Comparison of ENCODE assay signal across 20 cellular contexts in genomic region chr1:157307491-157307890, GRCh38.
DNase-seq lines count a peak whose midpoint lies in the region; ATAC-seq and TF ChIP-seq lines count a peak whose summit lies in the region.
"Had no signal": no experiment of that assay in that cellular context is flagged by ENCODE, and none has a peak within 500 bp of the region (broad histone marks: within the 10 kb centered on the region; RNA-seq: fewer than 3 reads in every experiment).

No MANE protein-coding gene starts in this region.

- WGBS in heart right ventricle, 2 donors, result 0 to 29% methylated on average over 1 of the region's 1 CpG

- no peak overlapping the region for H3K4me3 Mint-ChIP-seq in stimulated activated memory B cell treated with anti-CD40 and anti-IgM and Interleukin-4, amounts not matched to agents 10 μg/mL and 1 μg/mL and 100 μg/mL, for 72 hours
- H3K4me3 Mint-ChIP-seq: activated naive CD8-positive, alpha-beta T cell treated with anti-CD3 and anti-CD28 coated beads, Interleukin-2, amount 50 U/mL, for 24 hours had no signal

- peaks cover 0 to 30% (median 19%) of the 10 kb centered on the region in 7 donors for H3K27me3 ChIP-seq in heart right ventricle
- H3K27me3 ChIP-seq: BLaER1 treated with 17β-estradiol and CSF1 and Interleukin-3, amounts not matched to agents 10 nM and 100 nM had no signal

- no peaks in the 10 kb centered on the region for H3K4me1 ChIP-seq in heart right ventricle

- no peak for TF ChIP-seq CTCF in heart right ventricle (IDR thresholded peaks at IDR 0.05)

- no peak overlapping the region for H3K27ac Mint-ChIP-seq in stimulated activated memory B cell treated with anti-CD40 and anti-IgM and Interleukin-4, amounts not matched to agents 10 μg/mL and 1 μg/mL and 100 μg/mL, for 72 hours
- H3K27ac Mint-ChIP-seq: activated naive CD8-positive, alpha-beta T cell treated with anti-CD3 and anti-CD28 coated beads, Interleukin-2, amount 50 U/mL, for 24 hours had no signal

- H3K27ac ChIP-seq in heart right ventricle, result no peak overlapping the region
- H3K27ac ChIP-seq: 22Rv1; BLaER1 treated with 17β-estradiol and CSF1 and Interleukin-3, amounts not matched to agents 10 nM and 100 nM had no signal

- peak; percentile 23 for DNase-seq in DMS53 (lab: John Stamatoyannopoulos, UW)
- DNase-seq in DMS53 treated with DMSO at 0.1 percent for 48 hours (lab: John Stamatoyannopoulos, UW; ENCODE audit: unreplicated experiment), result no peak
- DNase-seq in NCI-H2081 treated with DMSO at 0.1 percent for 48 hours (lab: John Stamatoyannopoulos, UW), result no peak
- DNase-seq in heart right ventricle, result no peak
- DNase-seq: activated CD4-positive, alpha-beta T cell treated with anti-CD3 and anti-CD28 coated beads, Interleukin-2, amount 50 U/mL, for 4 hours; activated naive CD8-positive, alpha-beta T cell treated with anti-CD3 and anti-CD28 coated beads, Interleukin-2, amount 50 U/mL, for 24 hours; central memory CD4-positive, alpha-beta T cell; DMS79; HCEC 1CT; left ventricle myocardium superior; NCI-H1105 treated with DMSO at 0.1 percent for 48 hours; NCI-H446; PC-3 had no signal

- no peaks in the 10 kb centered on the region for H3K36me3 ChIP-seq in heart right ventricle
- H3K36me3 ChIP-seq: BLaER1 treated with 17β-estradiol and CSF1 and Interleukin-3, amounts not matched to agents 10 nM and 100 nM had no signal

- peaks cover 28% of the 10 kb centered on the region for H3K4me1 Mint-ChIP-seq in stimulated activated memory B cell treated with anti-CD40 and anti-IgM and Interleukin-4, amounts not matched to agents 10 μg/mL and 1 μg/mL and 100 μg/mL, for 72 hours
- H3K4me1 Mint-ChIP-seq: activated naive CD8-positive, alpha-beta T cell treated with anti-CD3 and anti-CD28 coated beads, Interleukin-2, amount 50 U/mL, for 24 hours had no signal

- no peaks in the 10 kb centered on the region for H3K9me3 Mint-ChIP-seq in stimulated activated memory B cell treated with anti-CD40 and anti-IgM and Interleukin-4, amounts not matched to agents 10 μg/mL and 1 μg/mL and 100 μg/mL, for 72 hours
- H3K9me3 Mint-ChIP-seq: activated naive CD8-positive, alpha-beta T cell treated with anti-CD3 and anti-CD28 coated beads, Interleukin-2, amount 50 U/mL, for 24 hours had no signal

- peaks cover 38% of the 10 kb centered on the region for H3K27me3 Mint-ChIP-seq in stimulated activated memory B cell treated with anti-CD40 and anti-IgM and Interleukin-4, amounts not matched to agents 10 μg/mL and 1 μg/mL and 100 μg/mL, for 72 hours

- intact Hi-C loops in heart right ventricle (cut with DNase I), result no loop called here

- ATAC-seq in GM21825 (IDR thresholded peaks at IDR 0.05; ENCODE audit: unreplicated experiment), result peak; percentile 58
- ATAC-seq in HG03342 (IDR thresholded peaks at IDR 0.05; ENCODE audit: unreplicated experiment), result peak; percentile 60
- peak; percentile 86 for ATAC-seq in stimulated activated memory B cell treated with anti-CD40 and anti-IgM and Interleukin-4, amounts not matched to agents 10 μg/mL and 1 μg/mL and 100 μg/mL, for 72 hours
- no peak for ATAC-seq in GM18505 (IDR thresholded peaks at IDR 0.05; ENCODE audit: unreplicated experiment)
- ATAC-seq in heart right ventricle, result no peak
- ATAC-seq: activated naive CD8-positive, alpha-beta T cell treated with anti-CD3 and anti-CD28 coated beads, Interleukin-2, amount 50 U/mL, for 24 hours; HepG2; left ventricle myocardium superior; PC-3 had no signal

- TF ChIP-seq POLR2A in GM18505 (IDR thresholded peaks at IDR 0.05; ENCODE audit: borderline replicate concordance, extremely low read depth, insufficient read depth, insufficient read length), result no peak

- H3K4me3 ChIP-seq in heart right ventricle, result no peak overlapping the region
- H3K4me3 ChIP-seq: BLaER1 treated with 17β-estradiol and CSF1 and Interleukin-3, amounts not matched to agents 10 nM and 100 nM had no signal

- H3K36me3 Mint-ChIP-seq in stimulated activated memory B cell treated with anti-CD40 and anti-IgM and Interleukin-4, amounts not matched to agents 10 μg/mL and 1 μg/mL and 100 μg/mL, for 72 hours, result no peaks in the 10 kb centered on the region

- no peaks in the 10 kb centered on the region for H3K9me3 ChIP-seq in heart right ventricle
- H3K9me3 ChIP-seq: BLaER1 treated with 17β-estradiol and CSF1 and Interleukin-3, amounts not matched to agents 10 nM and 100 nM had no signal

Comparison
In these comparisons a context has a peak if more than half of its experiments do, and no peak if none do; other contexts are left out.
1. ATAC-seq: peak in GM21825 (single experiment), HG03342 (single experiment) and stimulated activated memory B cell treated with anti-CD40 and anti-IgM and Interleukin-4, amounts not matched to agents 10 μg/mL and 1 μg/mL and 100 μg/mL, for 72 hours (single experiment); none in GM18505 (single experiment) and heart right ventricle (0 of 8).